ENCODE assay signal across 8 cellular contexts in the genomic region with DNA sequence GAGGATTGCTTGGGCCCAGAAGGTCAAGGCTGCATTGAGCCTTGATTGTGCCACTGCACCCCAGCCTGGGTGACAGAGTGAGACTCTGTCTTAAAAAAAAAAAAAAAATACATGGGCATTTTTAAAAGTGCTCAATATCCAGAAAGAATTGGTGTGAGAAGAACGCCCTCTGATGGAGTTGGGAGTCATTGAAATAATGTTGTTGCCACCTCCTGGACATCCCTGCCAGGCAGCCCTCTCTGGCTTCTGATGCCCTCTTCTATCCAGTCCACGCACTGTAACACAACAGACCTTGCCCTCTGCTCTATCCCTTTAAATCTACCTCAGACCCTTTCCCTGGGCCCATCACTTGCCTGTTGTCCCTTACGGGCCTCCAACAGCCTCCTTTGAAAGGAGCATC. TPM values are rescaled to one million over a fixed set of nuclear protein-coding genes. Genes with fewer than 3 reads are reported as not detected.
DNase-seq lines count a peak whose midpoint lies in the region; ATAC-seq and TF ChIP-seq lines count a peak whose summit lies in the region.

No MANE protein-coding gene starts in this region.

- H3K27ac Mint-ChIP-seq in activated T-helper 17 cell treated with anti-CD3 and anti-CD28 coated beads, Interleukin-2, amount 50 U/mL, for 72 hours: no peak overlapping the region
- H3K27ac Mint-ChIP-seq in naive B cell: no peak overlapping the region

- no peak overlapping the region for H3K4me3 ChIP-seq in aorta (ENCODE audit: low read length in 2 of 2)
- H3K4me3 ChIP-seq in right atrium auricular region: no peak overlapping the region
- H3K4me3 ChIP-seq in dorsolateral prefrontal cortex: no peak overlapping the region

- H3K36me3 Mint-ChIP-seq in activated T-helper 17 cell treated with anti-CD3 and anti-CD28 coated beads, Interleukin-2, amount 50 U/mL, for 72 hours (ENCODE audit: low read depth): no peaks in the 10 kb centered on the region
- H3K36me3 Mint-ChIP-seq in naive B cell: peaks cover 0 to 1% of the 10 kb centered on the region in 2 donors

- H3K9me3 Mint-ChIP-seq in activated T-helper 17 cell treated with anti-CD3 and anti-CD28 coated beads, Interleukin-2, amount 50 U/mL, for 72 hours: no peaks in the 10 kb centered on the region
- no peaks in the 10 kb centered on the region for H3K9me3 Mint-ChIP-seq in naive B cell

- H3K27me3 ChIP-seq in aorta (ENCODE audit: control insufficient read depth in 1 of 2, insufficient read depth in 2 of 2, low read length in 1 of 2) (no peaks in the 10 kb centered on the region), right atrium auricular region (no peaks in the 10 kb centered on the region), dorsolateral prefrontal cortex (peaks cover 0 to 34% (median 21%) of the 10 kb centered on the region in 45 donors)

- TF ChIP-seq CTCF in right atrium auricular region (IDR thresholded peaks at IDR 0.05) (peak in 1 of 2 donors; percentile 25), dorsolateral prefrontal cortex (IDR thresholded peaks at IDR 0.05 in 54 of 56, conservative IDR thresholded peaks at IDR 0.05 in 2 of 56; ENCODE audit: low read depth in 1 of 56, partially characterized antibody in 56 of 56) (peak in 1 of 56 donors; percentile 9)

- H3K27me3 Mint-ChIP-seq in activated T-helper 17 cell treated with anti-CD3 and anti-CD28 coated beads, Interleukin-2, amount 50 U/mL, for 72 hours: peaks cover 8% of the 10 kb centered on the region
- peaks cover 33 to 46% (median 34%) of the 10 kb centered on the region in 3 donors for H3K27me3 Mint-ChIP-seq in naive B cell

- TF ChIP-seq EP300 in Ishikawa (IDR thresholded peaks at IDR 0.05; ENCODE audit: borderline replicate concordance): no peak

- ATAC-seq in activated T-helper 17 cell treated with anti-CD3 and anti-CD28 coated beads, Interleukin-2, amount 50 U/mL, for 72 hours (replicated peaks): peak; percentile 49
- ATAC-seq in naive B cell (ENCODE audit: low read depth in 2 of 2) (peak; percentile 23 to 55), aorta (ENCODE audit: low FRiP score) (no peak), HG03025 (IDR thresholded peaks at IDR 0.05; ENCODE audit: low FRiP score, unreplicated experiment) (no peak)

- DNase-seq in EL: peak; percentile 51
- peak; percentile 31 for DNase-seq in naive B cell
- no peak for DNase-seq in aorta
- no peak for DNase-seq in right atrium auricular region (ENCODE audit: low spot score)
- DNase-seq in dorsolateral prefrontal cortex: no peak

- H3K9me3 ChIP-seq in aorta (ENCODE audit: control insufficient read depth, low read length) (no peaks in the 10 kb centered on the region), right atrium auricular region (no peaks in the 10 kb centered on the region)

- peak; percentile 47 for TF ChIP-seq RAD21 in Ishikawa (IDR thresholded peaks at IDR 0.05; ENCODE audit: low read depth)

- H3K36me3 ChIP-seq in aorta (ENCODE audit: control insufficient read depth in 1 of 2, insufficient read depth in 2 of 2, low read length in 1 of 2): no peaks in the 10 kb centered on the region
- H3K36me3 ChIP-seq in right atrium auricular region: no peaks in the 10 kb centered on the region

- intact Hi-C loops in aorta (cut with DNase I): no loop called here
- intact Hi-C loops in dorsolateral prefrontal cortex (cut with DNase I): no loop called here

- 72 to 89% methylated on average over 3 of the region's 3 CpGs for WGBS in aorta, 2 donors

- H3K4me3 Mint-ChIP-seq in activated T-helper 17 cell treated with anti-CD3 and anti-CD28 coated beads, Interleukin-2, amount 50 U/mL, for 72 hours: no peak overlapping the region
- H3K4me3 Mint-ChIP-seq in naive B cell: no peak overlapping the region

- H3K4me1 ChIP-seq in aorta (ENCODE audit: control insufficient read depth in 1 of 2, insufficient read depth in 2 of 2, low read length in 2 of 2) (no peaks in the 10 kb centered on the region), right atrium auricular region (peaks cover 0 to 16% of the 10 kb centered on the region in 2 donors)

- H3K27ac ChIP-seq in aorta (ENCODE audit: low read depth in 1 of 2, low read length in 2 of 2) (no peak overlapping the region), right atrium auricular region (no peak overlapping the region), dorsolateral prefrontal cortex (no peak overlapping the region)

- H3K4me1 Mint-ChIP-seq in activated T-helper 17 cell treated with anti-CD3 and anti-CD28 coated beads, Interleukin-2, amount 50 U/mL, for 72 hours: peaks cover 20% of the 10 kb centered on the region
- peaks cover 20 to 33% (median 24%) of the 10 kb centered on the region in 3 donors for H3K4me1 Mint-ChIP-seq in naive B cell

TF ChIP-seq in Ishikawa, 13 proteins besides CTCF, POLR2A, EP300 and RAD21:
- TF ChIP-seq ZBTB7A (IDR thresholded peaks at IDR 0.05; ENCODE audit: low read depth) (no peak), TCF12 (IDR thresholded peaks at IDR 0.05; ENCODE audit: low read depth) (no peak), EGR1 (IDR thresholded peaks at IDR 0.05) (no peak), TAF1 (IDR thresholded peaks at IDR 0.05; ENCODE audit: low read depth) (no peak), FOXM1 (IDR thresholded peaks at IDR 0.05; ENCODE audit: borderline replicate concordance, low read depth) (no peak), YY1 (IDR thresholded peaks at IDR 0.05; ENCODE audit: low read depth) (no peak), CEBPB (IDR thresholded peaks at IDR 0.05) (no peak), NFIC (IDR thresholded peaks at IDR 0.05) (no peak), TEAD4 (IDR thresholded peaks at IDR 0.05) (no peak)
- TF ChIP-seq, protein P1, sequence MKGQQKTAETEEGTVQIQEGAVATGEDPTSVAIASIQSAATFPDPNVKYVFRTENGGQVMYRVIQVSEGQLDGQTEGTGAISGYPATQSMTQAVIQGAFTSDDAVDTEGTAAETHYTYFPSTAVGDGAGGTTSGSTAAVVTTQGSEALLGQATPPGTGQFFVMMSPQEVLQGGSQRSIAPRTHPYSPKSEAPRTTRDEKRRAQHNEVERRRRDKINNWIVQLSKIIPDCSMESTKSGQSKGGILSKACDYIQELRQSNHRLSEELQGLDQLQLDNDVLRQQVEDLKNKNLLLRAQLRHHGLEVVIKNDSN (IDR thresholded peaks at IDR 0.05): no peak
- TF ChIP-seq, protein P2, sequence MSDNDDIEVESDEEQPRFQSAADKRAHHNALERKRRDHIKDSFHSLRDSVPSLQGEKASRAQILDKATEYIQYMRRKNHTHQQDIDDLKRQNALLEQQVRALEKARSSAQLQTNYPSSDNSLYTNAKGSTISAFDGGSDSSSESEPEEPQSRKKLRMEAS (IDR thresholded peaks at IDR 0.05): no peak

RNA-seq across cellular contexts. Expression of a gene that starts 4.9 kb away (rescaled TPM):
- total RNA-seq in activated T-helper 17 cell treated with anti-CD3 and anti-CD28 coated beads, Interleukin-2, amount 50 U/mL, for 72 hours: not detected
- under 1 TPM in 4 of 6 donors, not detected in 2; 0.16 to 0.61 (median 0.23) TPM for polyA plus RNA-seq in naive B cell (ENCODE audit: low read depth in 6 of 6)
- total RNA-seq in aorta: 1 to 10 TPM in 1 of 2 donors, under 1 TPM in 1; 0.71 to 2.9 TPM
- polyA plus RNA-seq in aorta: under 1 TPM; 0.13 to 0.38 TPM
- under 1 TPM; 0.28 to 0.89 TPM for total RNA-seq in right atrium auricular region
- total RNA-seq in dorsolateral prefrontal cortex: 1 to 10 TPM in 39 of 120 experiments, under 1 TPM in 72, not detected in 9; 0.14 to 5.2 (median 0.74) TPM

RNA-seq across cellular contexts. Expression of a gene that starts 41.7 kb away (rescaled TPM):
- 10 to 100 TPM in 1 of 2 donors, 1 to 10 TPM in 1; 8.3 to 10.3 TPM for total RNA-seq in activated T-helper 17 cell treated with anti-CD3 and anti-CD28 coated beads, Interleukin-2, amount 50 U/mL, for 72 hours
- under 1 TPM in 5 of 6 donors, not detected in 1; 0.23 to 0.88 (median 0.39) TPM for polyA plus RNA-seq in naive B cell (ENCODE audit: low read depth in 6 of 6)
- total RNA-seq in aorta: 1 to 10 TPM; 4.3 to 5.1 TPM
- under 1 TPM; 0.38 to 0.82 TPM for polyA plus RNA-seq in aorta
- total RNA-seq in right atrium auricular region: 1 to 10 TPM in 1 of 2 donors, under 1 TPM in 1; 0.44 to 1.5 TPM
- 1 to 10 TPM in 6 of 120 experiments, under 1 TPM in 60, not detected in 54; 0.18 to 1.4 (median 0.40) TPM for total RNA-seq in dorsolateral prefrontal cortex

Comparison
In these comparisons a context has a peak if more than half of its experiments do, and no peak if none do; other contexts are left out.
1. DNase-seq: peak in EL (single experiment) and naive B cell (single experiment); none in aorta (0 of 2), right atrium auricular region (single experiment) and dorsolateral prefrontal cortex (0 of 10).
2. ATAC-seq: peak in activated T-helper 17 cell treated with anti-CD3 and anti-CD28 coated beads, Interleukin-2, amount 50 U/mL, for 72 hours (single experiment) and naive B cell (2 of 2); none in aorta (single experiment) and HG03025 (single experiment).